Comparison of ENCODE assay signal across 10 cellular contexts in genomic region chr12:51953925-51954324, GRCh38. TPM values are rescaled to one million over a fixed set of nuclear protein-coding genes. Genes with fewer than 3 reads are reported as not detected.
DNase-seq lines count a peak whose midpoint lies in the region; ATAC-seq and TF ChIP-seq lines count a peak whose summit lies in the region.
"Had no signal": no experiment of that assay in that cellular context is flagged by ENCODE, and none has a peak within 500 bp of the region (broad histone marks: within the 10 kb centered on the region; RNA-seq: fewer than 3 reads in every experiment).

No MANE protein-coding gene starts in this region.

- H3K27ac Mint-ChIP-seq in naive thymus-derived CD4-positive, alpha-beta T cell: peak overlapping the region in 7 of 9 donors; percentile 4 to 78 (median 64)
- H3K27ac Mint-ChIP-seq: activated CD4-positive, alpha-beta T cell treated with anti-CD3 and anti-CD28 coated beads, Interleukin-2, amount 10 ng/mL, durations not matched to agents 7 days and 5 days had no signal

- peak overlapping the region in 2 of 10 donors; percentile 10 to 99 for H3K4me3 ChIP-seq in heart right ventricle
- no peak overlapping the region for H3K4me3 ChIP-seq in colonic mucosa
- no peak overlapping the region for H3K4me3 ChIP-seq in naive thymus-derived CD4-positive, alpha-beta T cell (ENCODE audit: low read length)
- peak overlapping the region; percentile 99 for H3K4me3 ChIP-seq in upper lobe of right lung

- H3K36me3 ChIP-seq in heart right ventricle (no peaks in the 10 kb centered on the region), colonic mucosa (no peaks in the 10 kb centered on the region), upper lobe of right lung (no peaks in the 10 kb centered on the region)
- H3K36me3 ChIP-seq in naive thymus-derived CD4-positive, alpha-beta T cell (ENCODE audit: control insufficient read depth in 2 of 3, insufficient read depth in 3 of 3, low read length in 3 of 3): peaks cover 0 to 5% (median 0%) of the 10 kb centered on the region in 3 experiments

- H3K9me3 Mint-ChIP-seq in naive thymus-derived CD4-positive, alpha-beta T cell: peaks cover 0 to 2% (median 0%) of the 10 kb centered on the region in 11 donors
- H3K9me3 Mint-ChIP-seq: activated CD4-positive, alpha-beta T cell treated with anti-CD3 and anti-CD28 coated beads, Interleukin-2, amount 10 ng/mL, durations not matched to agents 7 days and 5 days had no signal

- H3K9me3 ChIP-seq in heart right ventricle (peaks cover 0 to 4% (median 0%) of the 10 kb centered on the region in 11 donors), colonic mucosa (no peaks in the 10 kb centered on the region), upper lobe of right lung (no peaks in the 10 kb centered on the region)
- H3K9me3 ChIP-seq in naive thymus-derived CD4-positive, alpha-beta T cell (ENCODE audit: control insufficient read depth in 2 of 3, low read length in 3 of 3): no peaks in the 10 kb centered on the region

- CTCF ChIA-PET in naive thymus-derived CD4-positive, alpha-beta T cell (lab: Charles Lee): interaction anchor here (0.6 kb wide), 1 partner anchor 27 kb away, joined by 3 read pairs; no protein-coding TSS in a partner anchor

- peaks cover 0 to 44% (median 0%) of the 10 kb centered on the region in 5 donors for H3K27me3 Mint-ChIP-seq in naive thymus-derived CD4-positive, alpha-beta T cell

- intact Hi-C loops in heart right ventricle (cut with DNase I): no loop called here
- intact Hi-C loops in cardiac septum (cut with DNase I): no loop called here
- intact Hi-C loops in colonic mucosa (cut with DNase I): no loop called here
- intact Hi-C loops in naive thymus-derived CD4-positive, alpha-beta T cell (cut with micrococcal nuclease): loop anchor here (1.0 to 10.0 kb wide), 3 partner anchors 8 to 1053 kb away; partner anchors contain the start of gene EIF4B (in 1 of the 2)
- intact Hi-C loops in upper lobe of right lung (cut with DNase I): no loop called here

- no peak for TF ChIP-seq CTCF in heart right ventricle (IDR thresholded peaks at IDR 0.05)
- TF ChIP-seq CTCF in colonic mucosa (IDR thresholded peaks at IDR 0.05): no peak
- no peak for TF ChIP-seq CTCF in upper lobe of right lung (IDR thresholded peaks at IDR 0.05)

- ATAC-seq in heart right ventricle (no peak), upper lobe of right lung (no peak), HG03175 (IDR thresholded peaks at IDR 0.05; ENCODE audit: unreplicated experiment) (no peak)
- no peak for ATAC-seq in naive thymus-derived CD4-positive, alpha-beta T cell

- H3K4me3 Mint-ChIP-seq in naive thymus-derived CD4-positive, alpha-beta T cell: peak overlapping the region in 9 of 10 donors; percentile 50 to 90 (median 76)
- H3K4me3 Mint-ChIP-seq: activated CD4-positive, alpha-beta T cell treated with anti-CD3 and anti-CD28 coated beads, Interleukin-2, amount 10 ng/mL, durations not matched to agents 7 days and 5 days had no signal

- H3K4me1 ChIP-seq in heart right ventricle (peaks cover 12 to 52% (median 40%) of the 10 kb centered on the region in 9 donors), colonic mucosa (peaks cover 17% of the 10 kb centered on the region), upper lobe of right lung (peaks cover 44% of the 10 kb centered on the region)
- peaks cover 16 to 20% of the 10 kb centered on the region in 2 donors for H3K4me1 ChIP-seq in naive thymus-derived CD4-positive, alpha-beta T cell (ENCODE audit: control insufficient read depth in 2 of 2, insufficient read depth in 2 of 2, low read length in 2 of 2)

- no peaks in the 10 kb centered on the region for H3K27me3 ChIP-seq in heart right ventricle
- no peaks in the 10 kb centered on the region for H3K27me3 ChIP-seq in colonic mucosa
- no peaks in the 10 kb centered on the region for H3K27me3 ChIP-seq in naive thymus-derived CD4-positive, alpha-beta T cell (ENCODE audit: control insufficient read depth in 2 of 2, insufficient read depth in 2 of 2, low read length in 2 of 2)
- H3K27me3 ChIP-seq in upper lobe of right lung: no peaks in the 10 kb centered on the region

- H3K9ac ChIP-seq in colonic mucosa (ENCODE audit: low read depth in 2 of 2, low read length in 2 of 2): peak overlapping the region in 1 of 2 donors; percentile 100

- peaks cover 0 to 5% (median 0%) of the 10 kb centered on the region in 5 donors for H3K36me3 Mint-ChIP-seq in naive thymus-derived CD4-positive, alpha-beta T cell

- H3K4me1 Mint-ChIP-seq in naive thymus-derived CD4-positive, alpha-beta T cell: peaks cover 25 to 59% (median 50%) of the 10 kb centered on the region in 7 donors

- POLR2A ChIA-PET in naive thymus-derived CD4-positive, alpha-beta T cell (lab: Charles Lee): interaction anchor here (0.8 kb wide), 1 partner anchor 11 kb away, joined by 3 read pairs; no protein-coding TSS in a partner anchor

- peak overlapping the region in 9 of 10 donors; percentile 1 to 99 (median 91) for H3K27ac ChIP-seq in heart right ventricle
- peak overlapping the region; percentile 88 for H3K27ac ChIP-seq in colonic mucosa
- H3K27ac ChIP-seq in naive thymus-derived CD4-positive, alpha-beta T cell (ENCODE audit: low read depth, low read length): peak overlapping the region; percentile 31
- peak overlapping the region; percentile 53 for H3K27ac ChIP-seq in upper lobe of right lung

- WGBS in heart right ventricle, 2 donors: 22 to 23% methylated on average over 4 of the region's 4 CpGs

- no peak for DNase-seq in heart right ventricle
- no peak for DNase-seq in cardiac septum (ENCODE audit: low spot score)
- no peak for DNase-seq in colonic mucosa
- no peak for DNase-seq in naive thymus-derived CD4-positive, alpha-beta T cell
- no peak for DNase-seq in upper lobe of right lung
- DNase-seq in activated CD8-positive, alpha-beta memory T cell treated with anti-CD3 and anti-CD28 coated beads, Interleukin-2, amount 50 U/mL, for 48 hours: no peak
- no peak for DNase-seq in NCI-H1436 treated with DMSO at 0.1 percent for 48 hours (lab: John Stamatoyannopoulos, UW)
- DNase-seq: activated CD4-positive, alpha-beta T cell treated with anti-CD3 and anti-CD28 coated beads, Interleukin-2, amount 10 ng/mL, durations not matched to agents 7 days and 5 days; central memory CD4-positive, alpha-beta T cell had no signal

RNA-seq across cellular contexts. Expression of gene ACVR1B, which starts 2.4 kb away (rescaled TPM):
- total RNA-seq in heart right ventricle (10 to 100 TPM in 5 of 10 donors, 1 to 10 TPM in 5; 8.4 to 15.5 (median 10.4) TPM), cardiac septum (9.3 TPM), colonic mucosa (10 to 100 TPM; 56.0 to 63.0 TPM), upper lobe of right lung (33.5 TPM)
- 1 to 10 TPM; 5.8 to 8.0 TPM for polyA plus RNA-seq in heart right ventricle
- 10 to 100 TPM in 4 of 5 experiments, 1 to 10 TPM in 1; 4.9 to 14.8 (median 14.2) TPM for total RNA-seq in naive thymus-derived CD4-positive, alpha-beta T cell
- polyA plus RNA-seq in naive thymus-derived CD4-positive, alpha-beta T cell: 1 to 10 TPM; 2.5 to 2.9 TPM

RNA-seq across cellular contexts. Expression of gene ACVRL1, which starts 46.6 kb away (rescaled TPM):
- total RNA-seq in heart right ventricle (10 to 100 TPM; 16.6 to 68.0 (median 26.3) TPM), cardiac septum (31.1 TPM), colonic mucosa (100 to 1,000 TPM; 121 to 162 TPM), upper lobe of right lung (223 TPM)
- polyA plus RNA-seq in heart right ventricle: 10 to 100 TPM; 33.8 to 38.1 TPM
- total RNA-seq in naive thymus-derived CD4-positive, alpha-beta T cell: under 1 TPM in 2 of 5 experiments, not detected in 3; 0.64 to 0.70 TPM
- polyA plus RNA-seq in naive thymus-derived CD4-positive, alpha-beta T cell: not detected
- total RNA-seq: activated CD4-positive, alpha-beta T cell treated with anti-CD3 and anti-CD28 coated beads, Interleukin-2, amount 10 ng/mL, durations not matched to agents 7 days and 5 days had no signal

RNA-seq across cellular contexts. Expression of gene TAMALIN, which starts 52.8 kb away (rescaled TPM):
- 10 to 100 TPM; 16.6 to 47.0 (median 23.9) TPM for total RNA-seq in heart right ventricle
- 10 to 100 TPM; 27.2 to 58.8 TPM for polyA plus RNA-seq in heart right ventricle
- total RNA-seq in cardiac septum: 27.5 TPM
- 10 to 100 TPM in 1 of 2 donors, 1 to 10 TPM in 1; 5.0 to 15.2 TPM for total RNA-seq in colonic mucosa
- total RNA-seq in naive thymus-derived CD4-positive, alpha-beta T cell: 100 to 1,000 TPM in 2 of 5 experiments, 10 to 100 TPM in 2, 1 to 10 TPM in 1; 5.6 to 501 (median 33.7) TPM
- polyA plus RNA-seq in naive thymus-derived CD4-positive, alpha-beta T cell: 1 to 10 TPM; 1.1 to 1.3 TPM
- total RNA-seq in upper lobe of right lung: 199 TPM

Comparison
In these comparisons a context has a peak if more than half of its experiments do, and no peak if none do; other contexts are left out.
1. H3K27ac ChIP-seq: peak in every context shown above with its lines; median percentile 91 in heart right ventricle; 88 in colonic mucosa; 53 in upper lobe of right lung; 31 in naive thymus-derived CD4-positive, alpha-beta T cell.
2. RNA of gene ACVRL1, which starts 46.6 kb away (total RNA-seq): 223 TPM in upper lobe of right lung (single experiment), 121 to 162 TPM in colonic mucosa, 31.1 TPM in cardiac septum (single experiment) and 16.6 to 68.0 TPM in heart right ventricle; 0.64 to 0.70 TPM in naive thymus-derived CD4-positive, alpha-beta T cell; every median in the first group is over 10 times any median in the second.
3. intact Hi-C loops: an anchor here in naive thymus-derived CD4-positive, alpha-beta T cell (1.0 to 10.0 kb wide); none called in heart right ventricle, cardiac septum, colonic mucosa and upper lobe of right lung.